In genomic region chr7:65839846-65840245, GRCh38 we compare ENCODE assay signal across 21 cellular contexts.
"Had no signal": no experiment of that assay in that cellular context is flagged by ENCODE, and none has a peak within 500 bp of the region (broad histone marks: within the 10 kb centered on the region; RNA-seq: fewer than 3 reads in every experiment).

No MANE protein-coding gene starts in this region.

- H3K27me3 Mint-ChIP-seq: activated B cell treated with CpG ODN at 0.5 μM for 24 hours; activated CD4-positive, alpha-beta T cell treated with anti-CD3 and anti-CD28 coated beads for 36 hours; activated naive CD8-positive, alpha-beta T cell treated with anti-CD3 and anti-CD28 coated beads, Interleukin-2, amount 50 U/mL, for 24 hours; naive B cell; stimulated activated naive CD8-positive, alpha-beta T cell treated with anti-CD3 and anti-CD28 coated beads, Interleukin-15, Interleukin-2, amounts not matched to agents 100 ng/mL and 50 ng/mL, for 24 hours; T-cell had no signal

- ATAC-seq: activated CD4-positive, alpha-beta T cell treated with anti-CD3 and anti-CD28 coated beads for 36 hours; gastroesophageal sphincter; left ventricle myocardium superior; right cardiac atrium; T-cell had no signal

- H3K36me3 ChIP-seq: gastroesophageal sphincter, thoracic aorta had no signal

- H3K27ac ChIP-seq: coronary artery, gastroesophageal sphincter, thoracic aorta had no signal

- H3K27ac Mint-ChIP-seq: activated B cell treated with CpG ODN at 0.5 μM for 24 hours; activated CD4-positive, alpha-beta T cell treated with anti-CD3 and anti-CD28 coated beads for 36 hours; activated naive CD8-positive, alpha-beta T cell treated with anti-CD3 and anti-CD28 coated beads, Interleukin-2, amount 50 U/mL, for 24 hours; T-cell had no signal

- H3K4me1 ChIP-seq: gastroesophageal sphincter had no signal

- H3K9me3 Mint-ChIP-seq: activated naive CD8-positive, alpha-beta T cell treated with anti-CD3 and anti-CD28 coated beads, Interleukin-2, amount 50 U/mL, for 24 hours; stimulated activated naive CD8-positive, alpha-beta T cell treated with anti-CD3 and anti-CD28 coated beads, Interleukin-15, Interleukin-2, amounts not matched to agents 100 ng/mL and 50 ng/mL, for 24 hours; T-cell; T-helper 2 cell treated with Interferon-gamma antibody and Interleukin-4, amounts not matched to agents 5 μg/mL and 100 μg/mL, for 36 hours had no signal

- DNase-seq: activated B cell treated with CpG ODN at 0.5 μM for 24 hours; activated CD4-positive, alpha-beta T cell treated with anti-CD3 and anti-CD28 coated beads for 36 hours; activated CD8-positive, alpha-beta memory T cell treated with anti-CD3 and anti-CD28 coated beads for 24 hours; activated gamma-delta T cell; activated naive CD4-positive, alpha-beta T cell treated with anti-CD3 and anti-CD28 coated beads, Interleukin-2, amount 50 U/mL, for 16 hours; cerebellar nuclear complex; effector memory CD4-positive, alpha-beta T cell; hippocampal formation; left cardiac atrium; left ventricle myocardium superior; naive B cell; right cardiac atrium; stimulated activated CD4-positive, alpha-beta T cell treated with anti-CD3 and anti-CD28 coated beads, Interleukin-2, amount 100 ng/mL, for 48 hours had no signal

- H3K9me3 ChIP-seq: gastroesophageal sphincter, thoracic aorta had no signal

- H3K4me1 Mint-ChIP-seq: activated B cell treated with CpG ODN at 0.5 μM for 24 hours had no signal

- H3K4me3 ChIP-seq: coronary artery, dorsolateral prefrontal cortex, gastroesophageal sphincter, thoracic aorta had no signal

- H3K4me3 Mint-ChIP-seq: activated B cell treated with CpG ODN at 0.5 μM for 24 hours; activated CD4-positive, alpha-beta T cell treated with anti-CD3 and anti-CD28 coated beads for 36 hours; activated naive CD8-positive, alpha-beta T cell treated with anti-CD3 and anti-CD28 coated beads, Interleukin-2, amount 50 U/mL, for 24 hours; naive B cell; stimulated activated naive CD8-positive, alpha-beta T cell treated with anti-CD3 and anti-CD28 coated beads, Interleukin-15, Interleukin-2, amounts not matched to agents 100 ng/mL and 50 ng/mL, for 24 hours; T-cell; T-helper 2 cell treated with Interferon-gamma antibody and Interleukin-4, amounts not matched to agents 5 μg/mL and 100 μg/mL, for 36 hours had no signal

- H3K27me3 ChIP-seq: dorsolateral prefrontal cortex, gastroesophageal sphincter had no signal

- H3K36me3 Mint-ChIP-seq: T-cell had no signal
